In genomic region chr15:66269326-66270090, GRCh38 we compare ENCODE assay signal across 13 cellular contexts. TPM values are rescaled to one million over a fixed set of nuclear protein-coding genes. Genes with fewer than 3 reads are reported as not detected.
DNase-seq lines count a peak whose midpoint lies in the region; ATAC-seq and TF ChIP-seq lines count a peak whose summit lies in the region.
"Had no signal": no experiment of that assay in that cellular context is flagged by ENCODE, and none has a peak within 500 bp of the region (broad histone marks: within the 10 kb centered on the region; RNA-seq: fewer than 3 reads in every experiment).

No MANE protein-coding gene starts in this region.

- H3K36me3 ChIP-seq in H7 (replicated peaks; ENCODE audit: control insufficient read depth, insufficient read depth, low read length) (no peaks in the 10 kb centered on the region), osteoblast (ENCODE audit: insufficient read depth, low read length) (no peaks in the 10 kb centered on the region)
- H3K36me3 ChIP-seq: heart left ventricle, sigmoid colon, thyroid gland had no signal

- no peak for TF ChIP-seq CTCF in choroid plexus epithelial cell (conservative IDR thresholded peaks at IDR 0.05; ENCODE audit: low read depth, low read length)
- TF ChIP-seq CTCF in osteoblast (IDR thresholded peaks at IDR 0.05; ENCODE audit: extremely low read depth, low read depth, low read length), result no peak

- H3K27ac ChIP-seq in osteoblast (ENCODE audit: low read depth, low read length), result peak overlapping the region; percentile 49
- H3K27ac ChIP-seq: heart left ventricle, sigmoid colon, thyroid gland had no signal

- H3K4me1 Mint-ChIP-seq in activated naive CD4-positive, alpha-beta T cell treated with anti-CD3 and anti-CD28 coated beads, Interleukin-2, amount 10 ng/mL, durations not matched to agents 7 days and 5 days, result peaks cover 6% of the 10 kb centered on the region

- H3K36me3 Mint-ChIP-seq in activated naive CD4-positive, alpha-beta T cell treated with anti-CD3 and anti-CD28 coated beads, Interleukin-2, amount 10 ng/mL, durations not matched to agents 7 days and 5 days, result no peaks in the 10 kb centered on the region

- H3K27ac Mint-ChIP-seq in activated naive CD4-positive, alpha-beta T cell treated with anti-CD3 and anti-CD28 coated beads, Interleukin-2, amount 10 ng/mL, durations not matched to agents 7 days and 5 days, result no peak overlapping the region

- CTCF ChIA-PET in activated naive CD4-positive, alpha-beta T cell treated with anti-CD3 and anti-CD28 coated beads, Interleukin-2, amount 10 ng/mL, durations not matched to agents 7 days and 5 days (lab: Charles Lee), result no interaction called here

- H3K9me3 ChIP-seq in osteoblast (ENCODE audit: low read depth, low read length), result no peaks in the 10 kb centered on the region
- H3K9me3 ChIP-seq: heart left ventricle, sigmoid colon, thyroid gland had no signal

- DNase-seq in H7 (peak; percentile 50), NCI-H446 treated with DMSO at 0.1 percent for 48 hours (lab: John Stamatoyannopoulos, UW) (peak; percentile 11), choroid plexus epithelial cell (ENCODE audit: low read depth) (peak; percentile 23), osteoblast (ENCODE audit: insufficient read length, low spot score, missing footprints) (peak; percentile 88), COLO668 (lab: John Stamatoyannopoulos, UW; ENCODE audit: unreplicated experiment) (no peak), HuH-7.5 (ENCODE audit: low spot score) (no peak)
- no peak for DNase-seq in activated naive CD4-positive, alpha-beta T cell treated with anti-CD3 and anti-CD28 coated beads, Interleukin-2, amount 10 ng/mL, durations not matched to agents 7 days and 5 days
- DNase-seq: activated effector memory CD4-positive, alpha-beta T cell treated with anti-CD3 and anti-CD28 coated beads, Interleukin-2, amount 50 U/mL, for 16 hours; heart left ventricle; Right ventricle myocardium superior; sigmoid colon; thyroid gland had no signal

- no peak overlapping the region for H3K4me3 Mint-ChIP-seq in activated naive CD4-positive, alpha-beta T cell treated with anti-CD3 and anti-CD28 coated beads, Interleukin-2, amount 10 ng/mL, durations not matched to agents 7 days and 5 days

- no peaks in the 10 kb centered on the region for H4K20me1 ChIP-seq in osteoblast (ENCODE audit: insufficient read depth, low read length)

- H3K4me1 ChIP-seq in osteoblast (ENCODE audit: insufficient read depth, low read length), result peaks cover 10% of the 10 kb centered on the region
- H3K4me1 ChIP-seq: heart left ventricle, sigmoid colon, thyroid gland had no signal

- H3K27me3 ChIP-seq in H7 (ENCODE audit: control insufficient read depth, insufficient read depth, low read length), result no peaks in the 10 kb centered on the region
- no peaks in the 10 kb centered on the region for H3K27me3 ChIP-seq in osteoblast (ENCODE audit: insufficient read depth, low read length)
- H3K27me3 ChIP-seq: sigmoid colon, thyroid gland had no signal

- no peak for ATAC-seq in GM18502 (IDR thresholded peaks at IDR 0.05; ENCODE audit: poor library complexity, unreplicated experiment)

- H3K9me3 Mint-ChIP-seq in activated naive CD4-positive, alpha-beta T cell treated with anti-CD3 and anti-CD28 coated beads, Interleukin-2, amount 10 ng/mL, durations not matched to agents 7 days and 5 days, result no peaks in the 10 kb centered on the region

- peak overlapping the region; percentile 18 for H2AFZ ChIP-seq in osteoblast (ENCODE audit: low read length)

- H3K4me2 ChIP-seq in osteoblast (ENCODE audit: insufficient read depth, low read length), result peak overlapping the region; percentile 45

- H3K79me2 ChIP-seq in osteoblast (ENCODE audit: insufficient read depth, low read length), result no peaks in the 10 kb centered on the region

- H3K27me3 Mint-ChIP-seq in activated naive CD4-positive, alpha-beta T cell treated with anti-CD3 and anti-CD28 coated beads, Interleukin-2, amount 10 ng/mL, durations not matched to agents 7 days and 5 days, result peaks cover 37% of the 10 kb centered on the region

- no peak overlapping the region for H3K4me3 ChIP-seq in H7 (ENCODE audit: insufficient read depth, low read depth, low read length)
- no peak overlapping the region for H3K4me3 ChIP-seq in choroid plexus epithelial cell (ENCODE audit: low read depth, low read length)
- no peak overlapping the region for H3K4me3 ChIP-seq in osteoblast (ENCODE audit: insufficient read depth, low read length)
- H3K4me3 ChIP-seq: heart left ventricle, sigmoid colon, thyroid gland had no signal

RNA-seq across cellular contexts. Expression of gene MEGF11, which starts 16.0 kb away (rescaled TPM):
- 0.67 and 0.76 TPM in 2 replicates for total RNA-seq in H7 (2014; rRNA removed; shearing (Covaris generic))
- not detected in 2 replicates for total RNA-seq in osteoblast
- total RNA-seq: heart left ventricle, Right ventricle myocardium superior, sigmoid colon had no signal

RNA-seq across cellular contexts. Expression of gene DIS3L, which starts 23.9 kb away (rescaled TPM):
- total RNA-seq in H7 (2014; rRNA removed; shearing (Covaris generic)), result 26.9 and 28.4 TPM in 2 replicates
- total RNA-seq in osteoblast, result 40.5 and 44.5 TPM in 2 replicates

Comparison
In these comparisons a context has a peak if more than half of its experiments do, and no peak if none do; other contexts are left out.
1. DNase-seq: peak in H7 (single experiment), NCI-H446 treated with DMSO at 0.1 percent for 48 hours (single experiment), choroid plexus epithelial cell (single experiment) and osteoblast (single experiment); none in COLO668 (single experiment), HuH-7.5 (single experiment) and activated naive CD4-positive, alpha-beta T cell treated with anti-CD3 and anti-CD28 coated beads, Interleukin-2, amount 10 ng/mL, durations not matched to agents 7 days and 5 days (single experiment).